Comparison of ENCODE assay signal across 1 cellular context in the genomic region with DNA sequence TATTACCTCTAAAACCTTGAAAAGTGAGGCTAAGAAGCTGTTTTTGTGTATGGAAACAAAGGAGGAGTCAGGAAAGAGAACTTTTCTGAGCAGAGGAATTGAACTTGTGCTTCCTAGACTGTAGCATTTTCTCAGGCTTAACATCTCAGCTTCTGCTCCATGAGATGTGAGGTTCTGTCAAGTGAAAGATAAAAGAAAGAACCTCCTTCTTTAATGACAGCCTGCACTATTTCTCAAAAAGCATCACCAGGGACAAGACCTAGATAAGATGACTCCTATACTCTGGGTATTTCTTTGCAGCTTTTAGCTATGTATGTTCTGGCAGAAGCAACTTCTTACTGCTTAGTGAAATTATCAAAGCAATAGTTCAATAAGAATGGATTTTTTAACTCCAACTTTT.
TF ChIP-seq lines count a peak whose summit lies in the region.

No MANE protein-coding gene starts in this region.

TF ChIP-seq in K562, 482 proteins besides CTCF, POLR2A, EP300 and RAD21 (continued from another document and continues in another):
- TF ChIP-seq, protein P1, sequence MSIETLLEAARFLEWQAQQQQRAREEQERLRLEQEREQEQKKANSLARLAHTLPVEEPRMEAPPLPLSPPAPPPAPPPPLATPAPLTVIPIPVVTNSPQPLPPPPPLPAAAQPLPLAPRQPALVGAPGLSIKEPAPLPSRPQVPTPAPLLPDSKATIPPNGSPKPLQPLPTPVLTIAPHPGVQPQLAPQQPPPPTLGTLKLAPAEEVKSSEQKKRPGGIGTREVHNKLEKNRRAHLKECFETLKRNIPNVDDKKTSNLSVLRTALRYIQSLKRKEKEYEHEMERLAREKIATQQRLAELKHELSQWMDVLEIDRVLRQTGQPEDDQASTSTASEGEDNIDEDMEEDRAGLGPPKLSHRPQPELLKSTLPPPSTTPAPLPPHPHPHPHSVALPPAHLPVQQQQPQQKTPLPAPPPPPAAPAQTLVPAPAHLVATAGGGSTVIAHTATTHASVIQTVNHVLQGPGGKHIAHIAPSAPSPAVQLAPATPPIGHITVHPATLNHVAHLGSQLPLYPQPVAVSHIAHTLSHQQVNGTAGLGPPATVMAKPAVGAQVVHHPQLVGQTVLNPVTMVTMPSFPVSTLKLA (conservative IDR thresholded peaks at IDR 0.05): no peak
- TF ChIP-seq ERF (CRISPR knock-in tag; IDR thresholded peaks at IDR 0.05) (no peak), SREBF2 (CRISPR knock-in tag; IDR thresholded peaks at IDR 0.05) (no peak), FOSL1 (tag; conservative IDR thresholded peaks at IDR 0.05) (no peak), SP1 (CRISPR knock-in tag; IDR thresholded peaks at IDR 0.05) (no peak), RCOR1 (IDR thresholded peaks at IDR 0.05; ENCODE audit: borderline replicate concordance in 1 of 2, low read depth in 2 of 2, low read length in 2 of 2) (peak in 1 of 2 experiments; percentile 18; a peak in 1 of 4 replicates), DPF2 (IDR thresholded peaks at IDR 0.05) (peak; percentile 52; the same call in 1 of the 2 replicates), MTA1 (IDR thresholded peaks at IDR 0.05; ENCODE audit: borderline replicate concordance) (no peak), MGA (IDR thresholded peaks at IDR 0.05) (no peak), ZNF785 (CRISPR knock-in tag; IDR thresholded peaks at IDR 0.05) (no peak), CAMTA2 (CRISPR knock-in tag; conservative IDR thresholded peaks at IDR 0.05) (no peak), ZNF830 (CRISPR knock-in tag; IDR thresholded peaks at IDR 0.05) (no peak), PBX2 (CRISPR knock-in tag; IDR thresholded peaks at IDR 0.05; ENCODE audit: low read depth) (no peak), PBX2 (tag; conservative IDR thresholded peaks at IDR 0.05; ENCODE audit: low read depth) (0 out of 2 replicates have a peak, but pooled peaks have one; percentile 26), MEIS2 (IDR thresholded peaks at IDR 0.05; ENCODE audit: partially characterized antibody) (peak; percentile 51), ZFP36 (IDR thresholded peaks at IDR 0.05; ENCODE audit: low read depth, low read length, partially characterized antibody) (no peak), TRIM25 (IDR thresholded peaks at IDR 0.05; ENCODE audit: borderline replicate concordance) (no peak), ZKSCAN8 (CRISPR knock-in tag; IDR thresholded peaks at IDR 0.05) (no peak), SNRNP70 (optimal IDR thresholded peaks at IDR 0.05; ENCODE audit: low read depth, low read length) (no peak), CBFA2T2 (conservative IDR thresholded peaks at IDR 0.05) (peak; percentile 68), ZNF586 (CRISPR knock-in tag; conservative IDR thresholded peaks at IDR 0.05) (no peak), TAL1 (IDR thresholded peaks at IDR 0.05) (peak; percentile 50; the same call in 1 of the 2 replicates), KLF1 (tag; IDR thresholded peaks at IDR 0.05) (no peak), THAP12 (CRISPR knock-in tag; IDR thresholded peaks at IDR 0.05) (no peak)
- TF ChIP-seq, protein P2, sequence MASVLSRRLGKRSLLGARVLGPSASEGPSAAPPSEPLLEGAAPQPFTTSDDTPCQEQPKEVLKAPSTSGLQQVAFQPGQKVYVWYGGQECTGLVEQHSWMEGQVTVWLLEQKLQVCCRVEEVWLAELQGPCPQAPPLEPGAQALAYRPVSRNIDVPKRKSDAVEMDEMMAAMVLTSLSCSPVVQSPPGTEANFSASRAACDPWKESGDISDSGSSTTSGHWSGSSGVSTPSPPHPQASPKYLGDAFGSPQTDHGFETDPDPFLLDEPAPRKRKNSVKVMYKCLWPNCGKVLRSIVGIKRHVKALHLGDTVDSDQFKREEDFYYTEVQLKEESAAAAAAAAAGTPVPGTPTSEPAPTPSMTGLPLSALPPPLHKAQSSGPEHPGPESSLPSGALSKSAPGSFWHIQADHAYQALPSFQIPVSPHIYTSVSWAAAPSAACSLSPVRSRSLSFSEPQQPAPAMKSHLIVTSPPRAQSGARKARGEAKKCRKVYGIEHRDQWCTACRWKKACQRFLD (CRISPR knock-in tag; IDR thresholded peaks at IDR 0.05): no peak
- TF ChIP-seq, protein P3, sequence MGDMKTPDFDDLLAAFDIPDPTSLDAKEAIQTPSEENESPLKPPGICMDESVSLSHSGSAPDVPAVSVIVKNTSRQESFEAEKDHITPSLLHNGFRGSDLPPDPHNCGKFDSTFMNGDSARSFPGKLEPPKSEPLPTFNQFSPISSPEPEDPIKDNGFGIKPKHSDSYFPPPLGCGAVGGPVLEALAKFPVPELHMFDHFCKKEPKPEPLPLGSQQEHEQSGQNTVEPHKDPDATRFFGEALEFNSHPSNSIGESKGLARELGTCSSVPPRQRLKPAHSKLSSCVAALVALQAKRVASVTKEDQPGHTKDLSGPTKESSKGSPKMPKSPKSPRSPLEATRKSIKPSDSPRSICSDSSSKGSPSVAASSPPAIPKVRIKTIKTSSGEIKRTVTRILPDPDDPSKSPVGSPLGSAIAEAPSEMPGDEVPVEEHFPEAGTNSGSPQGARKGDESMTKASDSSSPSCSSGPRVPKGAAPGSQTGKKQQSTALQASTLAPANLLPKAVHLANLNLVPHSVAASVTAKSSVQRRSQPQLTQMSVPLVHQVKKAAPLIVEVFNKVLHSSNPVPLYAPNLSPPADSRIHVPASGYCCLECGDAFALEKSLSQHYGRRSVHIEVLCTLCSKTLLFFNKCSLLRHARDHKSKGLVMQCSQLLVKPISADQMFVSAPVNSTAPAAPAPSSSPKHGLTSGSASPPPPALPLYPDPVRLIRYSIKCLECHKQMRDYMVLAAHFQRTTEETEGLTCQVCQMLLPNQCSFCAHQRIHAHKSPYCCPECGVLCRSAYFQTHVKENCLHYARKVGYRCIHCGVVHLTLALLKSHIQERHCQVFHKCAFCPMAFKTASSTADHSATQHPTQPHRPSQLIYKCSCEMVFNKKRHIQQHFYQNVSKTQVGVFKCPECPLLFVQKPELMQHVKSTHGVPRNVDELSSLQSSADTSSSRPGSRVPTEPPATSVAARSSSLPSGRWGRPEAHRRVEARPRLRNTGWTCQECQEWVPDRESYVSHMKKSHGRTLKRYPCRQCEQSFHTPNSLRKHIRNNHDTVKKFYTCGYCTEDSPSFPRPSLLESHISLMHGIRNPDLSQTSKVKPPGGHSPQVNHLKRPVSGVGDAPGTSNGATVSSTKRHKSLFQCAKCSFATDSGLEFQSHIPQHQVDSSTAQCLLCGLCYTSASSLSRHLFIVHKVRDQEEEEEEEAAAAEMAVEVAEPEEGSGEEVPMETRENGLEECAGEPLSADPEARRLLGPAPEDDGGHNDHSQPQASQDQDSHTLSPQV (IDR thresholded peaks at IDR 0.05): no peak
